18 cellular contexts compared by ENCODE assay signal in genomic region chr22:41147722-41148121, GRCh38. TPM values are rescaled to one million over a fixed set of nuclear protein-coding genes. Genes with fewer than 3 reads are reported as not detected.
DNase-seq lines count a peak whose midpoint lies in the region; ATAC-seq and TF ChIP-seq lines count a peak whose summit lies in the region.
"Had no signal": no experiment of that assay in that cellular context is flagged by ENCODE, and none has a peak within 500 bp of the region (broad histone marks: within the 10 kb centered on the region; RNA-seq: fewer than 3 reads in every experiment).

No MANE protein-coding gene starts in this region.

- TF ChIP-seq RAD21 in Ishikawa (IDR thresholded peaks at IDR 0.05; ENCODE audit: low read depth), result no peak

- TF ChIP-seq CTCF in glutamatergic neuron (IDR thresholded peaks at IDR 0.05; ENCODE audit: partially characterized antibody, unreplicated experiment), result no peak
- TF ChIP-seq CTCF in osteoblast (IDR thresholded peaks at IDR 0.05; ENCODE audit: extremely low read depth, low read depth, low read length), result no peak

- no peak for DNase-seq in activated naive CD8-positive, alpha-beta T cell treated with anti-CD3 and anti-CD28 coated beads, Interleukin-2, amount 50 U/mL, for 24 hours
- DNase-seq in glutamatergic neuron (no peak), osteoblast (ENCODE audit: insufficient read length, low spot score, missing footprints) (peak; percentile 30), cerebellum (ENCODE audit: low spot score) (no peak)
- DNase-seq: HCEC 1CT; KG1; NCI-H1105 treated with DMSO at 0.1 percent for 48 hours; NCI-H187; NCI-H2107; NCI-H510A; NCI-H748 treated with DMSO at 0.1 percent for 48 hours; NK-92 treated with Interleukin-12 subunit alpha and Interleukin-12 subunit beta, amount 100 ng/mL, for 24 hours; Right ventricle myocardium superior had no signal

- H3K27me3 ChIP-seq in osteoblast (ENCODE audit: insufficient read depth, low read length), result no peaks in the 10 kb centered on the region
- H3K27me3 ChIP-seq: BLaER1 treated with 17β-estradiol and CSF1 and Interleukin-3, amounts not matched to agents 10 nM and 100 nM had no signal

- ATAC-seq in activated naive CD8-positive, alpha-beta T cell treated with anti-CD3 and anti-CD28 coated beads, Interleukin-2, amount 50 U/mL, for 24 hours, result no peak
- ATAC-seq in GM18873 (IDR thresholded peaks at IDR 0.05; ENCODE audit: low FRiP score, unreplicated experiment) (no peak), GM21423 (IDR thresholded peaks at IDR 0.05; ENCODE audit: unreplicated experiment) (no peak)

- H3K27me3 Mint-ChIP-seq in activated naive CD8-positive, alpha-beta T cell, result no peaks in the 10 kb centered on the region
- no peaks in the 10 kb centered on the region for H3K27me3 Mint-ChIP-seq in activated naive CD8-positive, alpha-beta T cell treated with anti-CD3 and anti-CD28 coated beads, Interleukin-2, amount 50 U/mL, for 24 hours
- peaks cover 2% of the 10 kb centered on the region for H3K27me3 Mint-ChIP-seq in glutamatergic neuron (ENCODE audit: unreplicated experiment)

- peaks cover 2% of the 10 kb centered on the region for H3K79me2 ChIP-seq in osteoblast (ENCODE audit: insufficient read depth, low read length)

- no peak overlapping the region for H3K4me3 ChIP-seq in osteoblast (ENCODE audit: insufficient read depth, low read length)
- H3K4me3 ChIP-seq: BLaER1 treated with 17β-estradiol and CSF1 and Interleukin-3, amounts not matched to agents 10 nM and 100 nM had no signal

- no peaks in the 10 kb centered on the region for H3K9me3 Mint-ChIP-seq in activated naive CD8-positive, alpha-beta T cell (ENCODE audit: low read depth)
- H3K9me3 Mint-ChIP-seq in activated naive CD8-positive, alpha-beta T cell treated with anti-CD3 and anti-CD28 coated beads, Interleukin-2, amount 50 U/mL, for 24 hours, result no peaks in the 10 kb centered on the region
- peaks cover 1% of the 10 kb centered on the region for H3K9me3 Mint-ChIP-seq in glutamatergic neuron (ENCODE audit: unreplicated experiment)

- no peaks in the 10 kb centered on the region for H3K4me1 ChIP-seq in osteoblast (ENCODE audit: insufficient read depth, low read length)
- H3K4me1 ChIP-seq: BLaER1 treated with 17β-estradiol and CSF1 and Interleukin-3, amounts not matched to agents 10 nM and 100 nM had no signal

- no peak for TF ChIP-seq EP300 in Ishikawa (IDR thresholded peaks at IDR 0.05; ENCODE audit: borderline replicate concordance)

- no peak overlapping the region for H3K4me3 Mint-ChIP-seq in activated naive CD8-positive, alpha-beta T cell
- no peak overlapping the region for H3K4me3 Mint-ChIP-seq in activated naive CD8-positive, alpha-beta T cell treated with anti-CD3 and anti-CD28 coated beads, Interleukin-2, amount 50 U/mL, for 24 hours
- H3K4me3 Mint-ChIP-seq in glutamatergic neuron (ENCODE audit: unreplicated experiment), result no peak overlapping the region

- H2AFZ ChIP-seq in osteoblast (ENCODE audit: low read length), result no peak overlapping the region

- H3K27ac ChIP-seq in osteoblast (ENCODE audit: low read depth, low read length), result no peak overlapping the region
- H3K27ac ChIP-seq: BLaER1 treated with 17β-estradiol and CSF1 and Interleukin-3, amounts not matched to agents 10 nM and 100 nM had no signal

- peaks cover 5% of the 10 kb centered on the region for H3K36me3 Mint-ChIP-seq in activated naive CD8-positive, alpha-beta T cell
- peaks cover 55% of the 10 kb centered on the region for H3K36me3 Mint-ChIP-seq in activated naive CD8-positive, alpha-beta T cell treated with anti-CD3 and anti-CD28 coated beads, Interleukin-2, amount 50 U/mL, for 24 hours (ENCODE audit: low read depth)
- peaks cover 6% of the 10 kb centered on the region for H3K36me3 Mint-ChIP-seq in glutamatergic neuron (ENCODE audit: unreplicated experiment)

- peaks cover 70% of the 10 kb centered on the region for H3K36me3 ChIP-seq in osteoblast (ENCODE audit: insufficient read depth, low read length)

- H3K9me3 ChIP-seq in osteoblast (ENCODE audit: low read depth, low read length), result no peaks in the 10 kb centered on the region
- H3K9me3 ChIP-seq: BLaER1 treated with 17β-estradiol and CSF1 and Interleukin-3, amounts not matched to agents 10 nM and 100 nM had no signal

- H3K27ac Mint-ChIP-seq in activated naive CD8-positive, alpha-beta T cell, result peak overlapping the region; percentile 41
- no peak overlapping the region for H3K27ac Mint-ChIP-seq in activated naive CD8-positive, alpha-beta T cell treated with anti-CD3 and anti-CD28 coated beads, Interleukin-2, amount 50 U/mL, for 24 hours
- H3K27ac Mint-ChIP-seq in glutamatergic neuron (ENCODE audit: unreplicated experiment), result peak overlapping the region; percentile 11

- H3K4me2 ChIP-seq in osteoblast (ENCODE audit: insufficient read depth, low read length), result no peak overlapping the region
- H3K4me2 ChIP-seq: BLaER1 treated with 17β-estradiol and CSF1 and Interleukin-3, amounts not matched to agents 10 nM and 100 nM had no signal

- H4K20me1 ChIP-seq in osteoblast (ENCODE audit: insufficient read depth, low read length), result peaks cover 8% of the 10 kb centered on the region

- no peaks in the 10 kb centered on the region for H3K4me1 Mint-ChIP-seq in activated naive CD8-positive, alpha-beta T cell (ENCODE audit: low read depth)
- no peaks in the 10 kb centered on the region for H3K4me1 Mint-ChIP-seq in activated naive CD8-positive, alpha-beta T cell treated with anti-CD3 and anti-CD28 coated beads, Interleukin-2, amount 50 U/mL, for 24 hours
- H3K4me1 Mint-ChIP-seq in glutamatergic neuron (ENCODE audit: low read depth, unreplicated experiment), result no peaks in the 10 kb centered on the region

TF ChIP-seq in Ishikawa, 13 proteins besides CTCF, POLR2A, EP300 and RAD21:
- no peak for TF ChIP-seq TCF12 (IDR thresholded peaks at IDR 0.05; ENCODE audit: low read depth)
- peak; percentile 85 for TF ChIP-seq REST (IDR thresholded peaks at IDR 0.05; ENCODE audit: low read depth)

RNA-seq across cellular contexts. Expression of gene EP300, which starts 55.3 kb away (rescaled TPM):
- total RNA-seq in glutamatergic neuron (ENCODE audit: unreplicated experiment), result 127 TPM
- 67.7 and 71.0 TPM in 2 replicates for total RNA-seq in osteoblast
- total RNA-seq in cerebellum, result 95.4 TPM

RNA-seq across cellular contexts. Expression of gene L3MBTL2, which starts 57.4 kb away (rescaled TPM):
- total RNA-seq in glutamatergic neuron (ENCODE audit: unreplicated experiment) (20.9 TPM), osteoblast (21.5 and 22.8 TPM in 2 replicates), cerebellum (16.6 TPM)
